21 cellular contexts compared by ENCODE assay signal in the genomic region with DNA sequence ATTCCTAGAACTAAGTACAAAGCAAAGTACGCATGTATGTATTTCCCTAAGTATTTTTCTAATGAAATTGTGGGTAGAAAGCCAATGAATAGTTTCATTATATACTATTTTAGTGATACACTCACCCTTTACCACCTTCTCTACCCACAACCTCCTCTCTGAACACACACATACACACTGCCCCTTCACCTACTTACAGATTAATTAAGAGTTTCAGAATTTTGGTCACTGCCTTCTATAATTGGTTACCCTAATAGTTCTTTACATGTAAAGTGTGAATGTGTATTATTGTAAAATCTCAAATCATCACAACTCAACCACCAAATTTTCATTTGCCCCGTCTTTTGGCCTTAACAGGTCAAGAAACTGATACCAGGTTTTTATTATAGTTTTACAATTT. TPM values are rescaled to one million over a fixed set of nuclear protein-coding genes. Genes with fewer than 3 reads are reported as not detected.
DNase-seq lines count a peak whose midpoint lies in the region; ATAC-seq, FAIRE-seq and TF ChIP-seq lines count a peak whose summit lies in the region.
"Had no signal": no experiment of that assay in that cellular context is flagged by ENCODE, and none has a peak within 500 bp of the region (broad histone marks: within the 10 kb centered on the region; RNA-seq: fewer than 3 reads in every experiment).

No MANE protein-coding gene starts in this region.

- FAIRE-seq in D721Med (lab: Jason Lieb, UNC): no peak
- FAIRE-seq: A549, GM12891, H1, HepG2 had no signal

- ATAC-seq in activated T-cell treated with anti-CD3 and anti-CD28 coated beads, Interleukin-2, amount 50 U/mL, for 72 hours (replicated peaks in 1 of 2): no peak
- ATAC-seq in gastrocnemius medialis (no peak), GM19395 (IDR thresholded peaks at IDR 0.05; ENCODE audit: unreplicated experiment) (no peak)
- ATAC-seq: A549, HepG2 had no signal

- no peak for DNase-seq in activated T-cell treated with anti-CD3 and anti-CD28 coated beads, Interleukin-2, amount 50 U/mL, for 72 hours
- DNase-seq in activated T-cell treated with anti-CD3 and anti-CD28 coated beads, Interleukin-2, amount 50 U/mL, for 24 hours: no peak
- DNase-seq in chondrocyte (ENCODE audit: low spot score) (no peak), gastrocnemius medialis (no peak), AG08396 (ENCODE audit: low spot score) (no peak), D721Med (ENCODE audit: insufficient read length, low spot score) (no peak)
- DNase-seq: CD4-positive, alpha-beta memory T cell; DMS 273 treated with DMSO at 0.1 percent for 48 hours; DMS53; DND-41; H9; KBM-7 had no signal

- no peaks in the 10 kb centered on the region for H3K9me3 ChIP-seq in gastrocnemius medialis
- H3K9me3 ChIP-seq: A549, BLaER1 had no signal

- intact Hi-C loops in gastrocnemius medialis (cut with DNase I; ENCODE audit: low total_unique reads): no loop called here

- H3K36me3 Mint-ChIP-seq in activated T-cell treated with anti-CD3 and anti-CD28 coated beads, Interleukin-2, amount 50 U/mL, for 72 hours (ENCODE audit: insufficient read depth in 2 of 2): no peaks in the 10 kb centered on the region
- H3K36me3 Mint-ChIP-seq in activated T-cell treated with anti-CD3 and anti-CD28 coated beads, Interleukin-2, amount 50 U/mL, for 24 hours (ENCODE audit: low read depth): peaks cover 14% of the 10 kb centered on the region
- H3K36me3 Mint-ChIP-seq in chondrocyte (ENCODE audit: low read depth): peaks cover 23% of the 10 kb centered on the region

- in situ Hi-C loops in gastrocnemius medialis (cut with MboI; ENCODE audit: low sequenced_read_pairs in 4 of 4): loop anchor here in 1 of 4 donors (10.0 kb wide), 1 partner anchor 251 kb away; no protein-coding TSS in a partner anchor

- no peak overlapping the region for H3K4me3 Mint-ChIP-seq in activated T-cell treated with anti-CD3 and anti-CD28 coated beads, Interleukin-2, amount 50 U/mL, for 72 hours
- no peak overlapping the region for H3K4me3 Mint-ChIP-seq in activated T-cell treated with anti-CD3 and anti-CD28 coated beads, Interleukin-2, amount 50 U/mL, for 24 hours
- no peak overlapping the region for H3K4me3 Mint-ChIP-seq in chondrocyte (ENCODE audit: unreplicated experiment)
- H3K4me3 Mint-ChIP-seq: CD14-positive monocyte; CD4-positive, alpha-beta memory T cell; H9; IgD-negative memory B cell had no signal

- no peaks in the 10 kb centered on the region for H3K27me3 ChIP-seq in gastrocnemius medialis
- H3K27me3 ChIP-seq: BLaER1 had no signal

- peaks cover under 1% of the 10 kb centered on the region for H3K4me1 Mint-ChIP-seq in activated T-cell treated with anti-CD3 and anti-CD28 coated beads, Interleukin-2, amount 50 U/mL, for 72 hours (ENCODE audit: low read depth)
- H3K4me1 Mint-ChIP-seq in activated T-cell treated with anti-CD3 and anti-CD28 coated beads, Interleukin-2, amount 50 U/mL, for 24 hours (ENCODE audit: low read depth): no peaks in the 10 kb centered on the region
- peaks cover 66% of the 10 kb centered on the region for H3K4me1 Mint-ChIP-seq in chondrocyte (ENCODE audit: low read depth)
- H3K4me1 Mint-ChIP-seq: CD14-positive monocyte had no signal

- peak overlapping the region; percentile 55 for H3K27ac Mint-ChIP-seq in activated T-cell treated with anti-CD3 and anti-CD28 coated beads, Interleukin-2, amount 50 U/mL, for 72 hours
- no peak overlapping the region for H3K27ac Mint-ChIP-seq in activated T-cell treated with anti-CD3 and anti-CD28 coated beads, Interleukin-2, amount 50 U/mL, for 24 hours
- peak overlapping the region; percentile 87 for H3K27ac Mint-ChIP-seq in chondrocyte (ENCODE audit: unreplicated experiment)
- H3K27ac Mint-ChIP-seq: CD14-positive monocyte, IgD-negative memory B cell had no signal

- no peak for TF ChIP-seq POLR2A in gastrocnemius medialis (IDR thresholded peaks at IDR 0.05)

- peaks cover 0 to 37% of the 10 kb centered on the region in 2 donors for H3K36me3 ChIP-seq in gastrocnemius medialis

- H3K27me3 Mint-ChIP-seq in activated T-cell treated with anti-CD3 and anti-CD28 coated beads, Interleukin-2, amount 50 U/mL, for 72 hours (ENCODE audit: low read depth): no peaks in the 10 kb centered on the region
- no peaks in the 10 kb centered on the region for H3K27me3 Mint-ChIP-seq in activated T-cell treated with anti-CD3 and anti-CD28 coated beads, Interleukin-2, amount 50 U/mL, for 24 hours
- H3K27me3 Mint-ChIP-seq in chondrocyte (ENCODE audit: low read depth): no peaks in the 10 kb centered on the region
- H3K27me3 Mint-ChIP-seq: CD4-positive, alpha-beta memory T cell; IgD-negative memory B cell had no signal

- H3K4me1 ChIP-seq in gastrocnemius medialis: peaks cover 45 to 46% of the 10 kb centered on the region in 2 donors

- TF ChIP-seq CTCF in chondrocyte (IDR thresholded peaks at IDR 0.05): no peak
- no peak for TF ChIP-seq CTCF in gastrocnemius medialis (IDR thresholded peaks at IDR 0.05 in 4 of 5, conservative IDR thresholded peaks at IDR 0.05 in 1 of 5)
- TF ChIP-seq CTCF in D721Med (IDR thresholded peaks at IDR 0.05; ENCODE audit: insufficient read depth, missing control alignments): no peak

- peak overlapping the region; percentile 28 to 97 (median 46) for H3K27ac ChIP-seq in gastrocnemius medialis
- H3K27ac ChIP-seq: 22Rv1, A549, BLaER1 had no signal

- no peaks in the 10 kb centered on the region for H3K9me3 Mint-ChIP-seq in activated T-cell treated with anti-CD3 and anti-CD28 coated beads, Interleukin-2, amount 50 U/mL, for 72 hours
- H3K9me3 Mint-ChIP-seq in activated T-cell treated with anti-CD3 and anti-CD28 coated beads, Interleukin-2, amount 50 U/mL, for 24 hours: no peaks in the 10 kb centered on the region
- H3K9me3 Mint-ChIP-seq in chondrocyte (ENCODE audit: low read depth): no peaks in the 10 kb centered on the region
- H3K9me3 Mint-ChIP-seq: CD14-positive monocyte; CD4-positive, alpha-beta memory T cell; H9; IgD-negative memory B cell had no signal

- no peak overlapping the region for H3K4me3 ChIP-seq in gastrocnemius medialis
- H3K4me3 ChIP-seq: A549, BLaER1 had no signal

RNA-seq across cellular contexts. Expression of a gene that starts 7.2 kb away (rescaled TPM):
- 1 to 10 TPM; 3.2 to 5.9 TPM for total RNA-seq in activated T-cell treated with anti-CD3 and anti-CD28 coated beads, Interleukin-2, amount 50 U/mL, for 72 hours
- total RNA-seq in chondrocyte (430 to 447 TPM (median 437 TPM) in 3 replicates), gastrocnemius medialis (100 to 1,000 TPM in 3 of 4 donors, 10 to 100 TPM in 1; 64.1 to 208 (median 146) TPM)

Comparison
In these comparisons a context has a peak if more than half of its experiments do, and no peak if none do; other contexts are left out.
1. RNA of a gene that starts 7.2 kb away (total RNA-seq): 430 to 447 TPM in chondrocyte and 64.1 to 208 TPM in gastrocnemius medialis; 3.2 to 5.9 TPM in activated T-cell treated with anti-CD3 and anti-CD28 coated beads, Interleukin-2, amount 50 U/mL, for 72 hours; every median in the first group is over 4 times any median in the second.